19 cellular contexts compared by ENCODE assay signal in genomic region chr19:10634430-10634829, GRCh38. TPM values are rescaled to one million over a fixed set of nuclear protein-coding genes. Genes with fewer than 3 reads are reported as not detected.
DNase-seq lines count a peak whose midpoint lies in the region; ATAC-seq, FAIRE-seq and TF ChIP-seq lines count a peak whose summit lies in the region.
"Had no signal": no experiment of that assay in that cellular context is flagged by ENCODE, and none has a peak within 500 bp of the region (broad histone marks: within the 10 kb centered on the region; RNA-seq: fewer than 3 reads in every experiment).

No MANE protein-coding gene starts in this region.

- no peak overlapping the region for H3K4me3 Mint-ChIP-seq in stimulated activated effector memory CD8-positive, alpha-beta T cell treated with anti-CD3 and anti-CD28 coated beads, Interleukin-12 subunit alpha, Interleukin-12 subunit beta, amount 100 ng/mL, for 72 hours
- H3K4me3 Mint-ChIP-seq: CD4-positive, alpha-beta T cell; GM23338 had no signal

- H3K27me3 ChIP-seq in HepG2 (ENCODE audit: control insufficient read depth in 1 of 2, insufficient read depth in 2 of 2, low read length in 2 of 2), result no peaks in the 10 kb centered on the region
- no peaks in the 10 kb centered on the region for H3K27me3 ChIP-seq in right lobe of liver

- no peaks in the 10 kb centered on the region for H3K36me3 ChIP-seq in HepG2 (replicated peaks in 1 of 2; ENCODE audit: control insufficient read depth in 1 of 2, insufficient read depth in 2 of 2, low read length in 2 of 2)
- H3K36me3 ChIP-seq in right lobe of liver, result peaks cover 0 to 11% (median 0%) of the 10 kb centered on the region in 4 donors

- H4K20me1 ChIP-seq in HepG2 (ENCODE audit: insufficient read depth, low read length), result no peaks in the 10 kb centered on the region

- no peak for FAIRE-seq in HepG2 (lab: Jason Lieb, UNC)
- FAIRE-seq: A549, D721Med, H54 had no signal

- H3K27ac ChIP-seq in HepG2 (ENCODE audit: extremely low read length, insufficient read depth, low read length) (no peak overlapping the region), right lobe of liver (no peak overlapping the region), RWPE1 (0 out of 2 replicates have a peak overlapping the region, but pooled peaks have one; percentile 3)
- H3K27ac ChIP-seq: A549, C4-2B had no signal

- H3K79me2 ChIP-seq in HepG2 (ENCODE audit: insufficient read depth, low read length), result no peaks in the 10 kb centered on the region

- no peak overlapping the region for H2AFZ ChIP-seq in HepG2 (ENCODE audit: low read length)
- H2AFZ ChIP-seq: GM23338 had no signal

- WGBS in HepG2 (ENCODE audit: low lambda C conversion rate), result 95% methylated on average over 3 of the region's 7 CpGs
- WGBS in right lobe of liver (ENCODE audit: insufficient coverage, low coverage, low lambda C conversion rate, missing lambda C conversion rate), result 69% methylated on average over 3 of the region's 7 CpGs

- TF ChIP-seq POLR2A in HepG2 (IDR thresholded peaks at IDR 0.05; ENCODE audit: insufficient read depth in 1 of 2, low read depth in 2 of 2, low read length in 2 of 2), result no peak
- TF ChIP-seq POLR2A in right lobe of liver (IDR thresholded peaks at IDR 0.05), result no peak

- CTCF ChIA-PET in HepG2 (lab: Yijun Ruan, JAX; ENCODE audit: low intra/inter-chr PET ratio, low total read pairs), result no interaction called here
- CTCF ChIA-PET in RWPE1 (lab: Yijun Ruan, JAX), result interaction anchor here (0.7 to 1.3 kb wide), 2 partner anchors 10 to 218 kb away, joined by 4 to 8 read pairs; no protein-coding TSS in a partner anchor

- BruUV-seq in HepG2 (replicated peaks; lab: Mats Ljungman, UMichigan), result no TSS peak

- H3K9ac ChIP-seq in HepG2 (ENCODE audit: insufficient read depth, low read depth, low read length), result no peak overlapping the region

- DNase-seq in HepG2 (ENCODE audit: low spot score), result no peak
- DNase-seq in right lobe of liver, result no peak
- no peak for DNase-seq in RWPE1 (ENCODE audit: low spot score)
- no peak for DNase-seq in stimulated activated effector memory CD8-positive, alpha-beta T cell treated with anti-CD3 and anti-CD28 coated beads, Interleukin-12 subunit alpha, Interleukin-12 subunit beta, amount 100 ng/mL, for 72 hours (ENCODE audit: low spot score in 2 of 2)
- DNase-seq in kidney glomerular epithelial cell (lab: John Stamatoyannopoulos, UW), result no peak
- DNase-seq in cortex of kidney (lab: John Stamatoyannopoulos, UW), result no peak
- DNase-seq: AML-193; Caco-2; CD4-positive, alpha-beta T cell; DMS153; DMS79; GF-D8 had no signal

- H3K9me3 Mint-ChIP-seq in stimulated activated effector memory CD8-positive, alpha-beta T cell treated with anti-CD3 and anti-CD28 coated beads, Interleukin-12 subunit alpha, Interleukin-12 subunit beta, amount 100 ng/mL, for 72 hours, result no peaks in the 10 kb centered on the region
- H3K9me3 Mint-ChIP-seq: CD4-positive, alpha-beta T cell; GM23338 had no signal

- no peak for ATAC-seq in HepG2
- ATAC-seq in right lobe of liver, result no peak
- no peak for ATAC-seq in stimulated activated effector memory CD8-positive, alpha-beta T cell treated with anti-CD3 and anti-CD28 coated beads, Interleukin-12 subunit alpha, Interleukin-12 subunit beta, amount 100 ng/mL, for 72 hours
- ATAC-seq: A549, GM23338, HCT116 had no signal

- intact Hi-C loops in HepG2 (cut with micrococcal nuclease; ENCODE audit: unreplicated experiment), result no loop called here
- intact Hi-C loops in right lobe of liver (cut with DNase I), result no loop called here

- H3K9me3 ChIP-seq in HepG2 (ENCODE audit: low read length) (no peaks in the 10 kb centered on the region), right lobe of liver (no peaks in the 10 kb centered on the region)
- H3K9me3 ChIP-seq: A549, Caco-2 had no signal

- peaks cover 100% of the 10 kb centered on the region for H3K36me3 Mint-ChIP-seq in stimulated activated effector memory CD8-positive, alpha-beta T cell treated with anti-CD3 and anti-CD28 coated beads, Interleukin-12 subunit alpha, Interleukin-12 subunit beta, amount 100 ng/mL, for 72 hours

- H3K4me1 Mint-ChIP-seq in stimulated activated effector memory CD8-positive, alpha-beta T cell treated with anti-CD3 and anti-CD28 coated beads, Interleukin-12 subunit alpha, Interleukin-12 subunit beta, amount 100 ng/mL, for 72 hours, result peaks cover 24% of the 10 kb centered on the region

- no peak for TF ChIP-seq CTCF in HepG2 (CRISPR knock-in tag; IDR thresholded peaks at IDR 0.05)
- TF ChIP-seq CTCF in right lobe of liver (IDR thresholded peaks at IDR 0.05), result no peak
- TF ChIP-seq CTCF in RWPE1 (conservative IDR thresholded peaks at IDR 0.05; ENCODE audit: low read depth), result no peak

- in situ Hi-C loops in HepG2 (cut with HindIII; ENCODE audit: extremely low pct_ligation_motif_present, low pct_unique_long_range_greater_than_20kb), result no loop called here

- H3K27ac Mint-ChIP-seq in stimulated activated effector memory CD8-positive, alpha-beta T cell treated with anti-CD3 and anti-CD28 coated beads, Interleukin-12 subunit alpha, Interleukin-12 subunit beta, amount 100 ng/mL, for 72 hours, result peak overlapping the region; percentile 50
- H3K27ac Mint-ChIP-seq: CD4-positive, alpha-beta T cell; GM23338 had no signal

- H3K4me1 ChIP-seq in HepG2 (ENCODE audit: insufficient read depth, low read length), result peaks cover 28% of the 10 kb centered on the region
- peaks cover 0 to 7% (median 0%) of the 10 kb centered on the region in 4 donors for H3K4me1 ChIP-seq in right lobe of liver
- H3K4me1 ChIP-seq: A549, Caco-2 had no signal

- TF ChIP-seq RAD21 in HepG2 (CRISPR knock-in tag; IDR thresholded peaks at IDR 0.05), result no peak

- no peak overlapping the region for H3K4me2 ChIP-seq in HepG2 (ENCODE audit: low read depth, low read length)
- H3K4me2 ChIP-seq: A549, GM23338 had no signal

- POLR2A ChIA-PET in HepG2 (lab: Yijun Ruan, JAX), result no interaction called here
- POLR2A ChIA-PET in RWPE1 (lab: Yijun Ruan, JAX; ENCODE audit: low non-redundant PET), result no interaction called here

- H3K4me3 ChIP-seq in HepG2 (replicated peaks in 1 of 3; ENCODE audit: insufficient read depth in 1 of 3, low read depth in 2 of 3, low read length in 3 of 3) (no peak overlapping the region), right lobe of liver (no peak overlapping the region)
- H3K4me3 ChIP-seq: A549, GM23338 had no signal

- no peak for TF ChIP-seq EP300 in HepG2 (IDR thresholded peaks at IDR 0.05; ENCODE audit: low read depth in 2 of 2, low read length in 2 of 2)
- TF ChIP-seq EP300 in HepG2 (CRISPR knock-in tag; IDR thresholded peaks at IDR 0.05; ENCODE audit: borderline replicate concordance), result no peak

RNA-seq across cellular contexts. Expression of gene SLC44A2, which starts 9.1 kb away (rescaled TPM):
- 2.3 and 2.4 TPM in 2 replicates for total RNA-seq in HepG2 (2016; rRNA removed; fragmentation: Illumina TruSeq; extraction: Trizol)
- 1.2 and 2.2 TPM in 2 replicates for total RNA-seq in HepG2 (2016; cell fraction: cytosol; rRNA removed; fragmentation: Illumina TruSeq; extraction: Trizol; ENCODE audit: low read depth)
- total RNA-seq in HepG2 (2016; cell fraction: insoluble cytoplasmic fraction; rRNA removed; fragmentation: Illumina TruSeq; extraction: Trizol), result 1.5 and 2.5 TPM in 2 replicates
- 3.0 and 3.4 TPM in 2 replicates for total RNA-seq in HepG2 (2016; cell fraction: membrane; rRNA removed; fragmentation: Illumina TruSeq; extraction: Trizol)
- 3.2 and 3.4 TPM in 2 replicates for total RNA-seq in HepG2 (2016; cell fraction: nucleus; rRNA removed; fragmentation: Illumina TruSeq; extraction: Trizol)
- 5.6 and 7.2 TPM in 2 replicates for polyA plus RNA-seq in HepG2 (2011; rRNA removed)
- polyA plus RNA-seq in HepG2 (2011; cell fraction: cytosol; rRNA removed), result 5.4 and 5.7 TPM in 2 replicates
- polyA plus RNA-seq in HepG2 (2011; cell fraction: nucleus; rRNA removed), result 11.3 and 11.8 TPM in 2 replicates
- 5.9 and 8.2 TPM in 2 replicates for polyA plus RNA-seq in HepG2 (2012)
- polyA plus RNA-seq in HepG2 (2016; cell fraction: cytosol; fragmentation: Illumina TruSeq; extraction: Trizol; ENCODE audit: low read depth), result 2.5 and 2.6 TPM in 2 replicates
- 1.9 and 2.2 TPM in 2 replicates for polyA plus RNA-seq in HepG2 (2016; cell fraction: insoluble cytoplasmic fraction; fragmentation: Illumina TruSeq; extraction: Trizol; ENCODE audit: low read depth)
- 4.7 and 5.1 TPM in 2 replicates for polyA plus RNA-seq in HepG2 (2016; cell fraction: membrane; fragmentation: Illumina TruSeq; extraction: Trizol; ENCODE audit: low read depth)
- 8.1 and 8.5 TPM in 2 replicates for polyA plus RNA-seq in HepG2 (2016; cell fraction: nucleus; fragmentation: Illumina TruSeq; extraction: Trizol; ENCODE audit: insufficient read depth, low read depth)
- polyA minus RNA-seq in HepG2 (2011; rRNA and poly(A)+ RNA removed; ENCODE audit: low replicate concordance), result 13.9 and 134 TPM in 2 replicates
- polyA minus RNA-seq in HepG2 (2011; cell fraction: cytosol; rRNA and poly(A)+ RNA removed), result 5.3 and 8.4 TPM in 2 replicates
- 5.4 and 9.6 TPM in 2 replicates for polyA minus RNA-seq in HepG2 (2011; cell fraction: nucleus; rRNA and poly(A)+ RNA removed)
- total RNA-seq in right lobe of liver, result 10 to 100 TPM; 11.7 to 18.5 (median 15.6) TPM

RNA-seq across cellular contexts. Expression of gene ILF3, which starts 19.7 kb away (rescaled TPM):
- 120 and 127 TPM in 2 replicates for total RNA-seq in HepG2 (2016; rRNA removed; fragmentation: Illumina TruSeq; extraction: Trizol)
- total RNA-seq in HepG2 (2016; cell fraction: cytosol; rRNA removed; fragmentation: Illumina TruSeq; extraction: Trizol; ENCODE audit: low read depth), result 19.6 and 21.2 TPM in 2 replicates
- total RNA-seq in HepG2 (2016; cell fraction: insoluble cytoplasmic fraction; rRNA removed; fragmentation: Illumina TruSeq; extraction: Trizol), result 113 and 122 TPM in 2 replicates
- total RNA-seq in HepG2 (2016; cell fraction: membrane; rRNA removed; fragmentation: Illumina TruSeq; extraction: Trizol), result 63.1 and 64.0 TPM in 2 replicates
- 133 and 160 TPM in 2 replicates for total RNA-seq in HepG2 (2016; cell fraction: nucleus; rRNA removed; fragmentation: Illumina TruSeq; extraction: Trizol)
- polyA plus RNA-seq in HepG2 (2011; rRNA removed), result 173 and 195 TPM in 2 replicates
- 59.6 and 75.2 TPM in 2 replicates for polyA plus RNA-seq in HepG2 (2011; cell fraction: cytosol; rRNA removed)
- polyA plus RNA-seq in HepG2 (2011; cell fraction: nucleus; rRNA removed), result 588 and 668 TPM in 2 replicates
- 153 and 159 TPM in 2 replicates for polyA plus RNA-seq in HepG2 (2012)
- 18.4 and 19.6 TPM in 2 replicates for polyA plus RNA-seq in HepG2 (2016; cell fraction: cytosol; fragmentation: Illumina TruSeq; extraction: Trizol; ENCODE audit: low read depth)
- 178 and 216 TPM in 2 replicates for polyA plus RNA-seq in HepG2 (2016; cell fraction: insoluble cytoplasmic fraction; fragmentation: Illumina TruSeq; extraction: Trizol; ENCODE audit: low read depth)
- polyA plus RNA-seq in HepG2 (2016; cell fraction: membrane; fragmentation: Illumina TruSeq; extraction: Trizol; ENCODE audit: low read depth), result 54.0 and 61.1 TPM in 2 replicates
- polyA plus RNA-seq in HepG2 (2016; cell fraction: nucleus; fragmentation: Illumina TruSeq; extraction: Trizol; ENCODE audit: insufficient read depth, low read depth), result 615 and 640 TPM in 2 replicates
- 139 and 144 TPM in 2 replicates for polyA minus RNA-seq in HepG2 (2011; rRNA and poly(A)+ RNA removed; ENCODE audit: low replicate concordance)
- polyA minus RNA-seq in HepG2 (2011; cell fraction: cytosol; rRNA and poly(A)+ RNA removed), result 65.3 and 73.2 TPM in 2 replicates
- polyA minus RNA-seq in HepG2 (2011; cell fraction: nucleus; rRNA and poly(A)+ RNA removed), result 154 and 157 TPM in 2 replicates
- total RNA-seq in right lobe of liver, result 10 to 100 TPM; 40.0 to 82.3 (median 54.8) TPM

RNA-seq across cellular contexts. Expression of gene AP1M2, which starts 47.3 kb away (rescaled TPM):
- total RNA-seq in HepG2 (2016; rRNA removed; fragmentation: Illumina TruSeq; extraction: Trizol), result 76.8 and 82.9 TPM in 2 replicates
- 118 and 125 TPM in 2 replicates for total RNA-seq in HepG2 (2016; cell fraction: cytosol; rRNA removed; fragmentation: Illumina TruSeq; extraction: Trizol; ENCODE audit: low read depth)
- 76.9 and 81.0 TPM in 2 replicates for total RNA-seq in HepG2 (2016; cell fraction: insoluble cytoplasmic fraction; rRNA removed; fragmentation: Illumina TruSeq; extraction: Trizol)
- 155 and 171 TPM in 2 replicates for total RNA-seq in HepG2 (2016; cell fraction: membrane; rRNA removed; fragmentation: Illumina TruSeq; extraction: Trizol)
- 20.9 and 33.5 TPM in 2 replicates for total RNA-seq in HepG2 (2016; cell fraction: nucleus; rRNA removed; fragmentation: Illumina TruSeq; extraction: Trizol)
- polyA plus RNA-seq in HepG2 (2011; rRNA removed), result 6.3 and 11.0 TPM in 2 replicates
- 9.9 and 10.4 TPM in 2 replicates for polyA plus RNA-seq in HepG2 (2011; cell fraction: cytosol; rRNA removed)
- 5.0 and 7.5 TPM in 2 replicates for polyA plus RNA-seq in HepG2 (2011; cell fraction: nucleus; rRNA removed)
- polyA plus RNA-seq in HepG2 (2012), result 15.7 and 24.8 TPM in 2 replicates
- 112 and 122 TPM in 2 replicates for polyA plus RNA-seq in HepG2 (2016; cell fraction: cytosol; fragmentation: Illumina TruSeq; extraction: Trizol; ENCODE audit: low read depth)
- 68.0 and 75.6 TPM in 2 replicates for polyA plus RNA-seq in HepG2 (2016; cell fraction: insoluble cytoplasmic fraction; fragmentation: Illumina TruSeq; extraction: Trizol; ENCODE audit: low read depth)
- 140 and 148 TPM in 2 replicates for polyA plus RNA-seq in HepG2 (2016; cell fraction: membrane; fragmentation: Illumina TruSeq; extraction: Trizol; ENCODE audit: low read depth)
- 52.2 and 56.2 TPM in 2 replicates for polyA plus RNA-seq in HepG2 (2016; cell fraction: nucleus; fragmentation: Illumina TruSeq; extraction: Trizol; ENCODE audit: insufficient read depth, low read depth)
- 5.0 and 16.3 TPM in 2 replicates for polyA minus RNA-seq in HepG2 (2011; rRNA and poly(A)+ RNA removed; ENCODE audit: low replicate concordance)
- 3.0 and 5.1 TPM in 2 replicates for polyA minus RNA-seq in HepG2 (2011; cell fraction: cytosol; rRNA and poly(A)+ RNA removed)
- polyA minus RNA-seq in HepG2 (2011; cell fraction: nucleus; rRNA and poly(A)+ RNA removed), result 1.2 and 3.2 TPM in 2 replicates
- 1 to 10 TPM in 2 of 6 experiments, under 1 TPM in 4; 0.35 to 2.5 (median 0.75) TPM for total RNA-seq in right lobe of liver
- polyA plus RNA-seq: BJ had no signal

Comparison
In these comparisons a context has a peak if more than half of its experiments do, and no peak if none do; other contexts are left out.
1. RNA of gene AP1M2, which starts 47.3 kb away (total RNA-seq): 20.9 to 171 TPM in HepG2; 0.35 to 2.5 TPM in right lobe of liver; every median in the first group is over 4 times any median in the second.